Comparison of ENCODE assay signal across 29 cellular contexts in genomic region chr4:26996745-26997144, GRCh38.
"Had no signal": no experiment of that assay in that cellular context is flagged by ENCODE, and none has a peak within 500 bp of the region (broad histone marks: within the 10 kb centered on the region; RNA-seq: fewer than 3 reads in every experiment).

No MANE protein-coding gene starts in this region.

- H3K27ac Mint-ChIP-seq: activated CD4-positive, alpha-beta T cell treated with anti-CD3 and anti-CD28 coated beads, Interleukin-2, amount 10 ng/mL, durations not matched to agents 24 days and 14 days; activated CD8-positive, alpha-beta T cell treated with anti-CD3 and anti-CD28 coated beads for 36 hours; activated T-helper 1 cell treated with anti-CD3 and anti-CD28 coated beads, Interleukin-12 subunit alpha, Interleukin-12 subunit beta, Interleukin-2, Interleukin-4 antibody, amounts not matched to agents 30 ng/mL and 10 ng/mL and 1 ng/mL, durations not matched to agents 14 hours and 24 hours and 36 hours; T-helper 2 cell treated with Interferon-gamma antibody and Interleukin-4, amounts not matched to agents 5 μg/mL and 100 μg/mL, for 36 hours had no signal

- H3K4me3 Mint-ChIP-seq: activated CD4-positive, alpha-beta T cell treated with anti-CD3 and anti-CD28 coated beads, Interleukin-2, amount 10 ng/mL, durations not matched to agents 24 days and 14 days; activated CD8-positive, alpha-beta T cell treated with anti-CD3 and anti-CD28 coated beads for 36 hours; activated naive CD4-positive, alpha-beta T cell treated with anti-CD3 and anti-CD28 coated beads, Interleukin-2, amount 50 U/mL, for 24 hours; activated T-helper 1 cell treated with anti-CD3 and anti-CD28 coated beads, Interleukin-12 subunit alpha, Interleukin-12 subunit beta, Interleukin-2, Interleukin-4 antibody, amounts not matched to agents 30 ng/mL and 10 ng/mL and 1 ng/mL, durations not matched to agents 14 hours and 24 hours and 36 hours; brain; T-cell; T-helper 2 cell treated with Interferon-gamma antibody and Interleukin-4, amounts not matched to agents 5 μg/mL and 100 μg/mL, for 36 hours had no signal

- H3K9me3 Mint-ChIP-seq: activated CD4-positive, alpha-beta T cell treated with anti-CD3 and anti-CD28 coated beads, Interleukin-2, amount 10 ng/mL, durations not matched to agents 24 days and 14 days; activated CD8-positive, alpha-beta T cell treated with anti-CD3 and anti-CD28 coated beads for 36 hours; activated naive CD4-positive, alpha-beta T cell treated with anti-CD3 and anti-CD28 coated beads, Interleukin-2, amount 50 U/mL, for 24 hours; activated T-helper 1 cell treated with anti-CD3 and anti-CD28 coated beads, Interleukin-12 subunit alpha, Interleukin-12 subunit beta, Interleukin-2, Interleukin-4 antibody, amounts not matched to agents 30 ng/mL and 10 ng/mL and 1 ng/mL, durations not matched to agents 14 hours and 24 hours and 36 hours; brain; T-cell; T-helper 2 cell treated with Interferon-gamma antibody and Interleukin-4, amounts not matched to agents 5 μg/mL and 100 μg/mL, for 36 hours had no signal

- H3K27me3 ChIP-seq: MG63, SJCRH30 had no signal

- H3K36me3 ChIP-seq: MG63, SJCRH30 had no signal

- H3K27me3 Mint-ChIP-seq: activated CD4-positive, alpha-beta T cell treated with anti-CD3 and anti-CD28 coated beads, Interleukin-2, amount 10 ng/mL, durations not matched to agents 24 days and 14 days; activated CD8-positive, alpha-beta T cell treated with anti-CD3 and anti-CD28 coated beads for 36 hours; activated naive CD4-positive, alpha-beta T cell treated with anti-CD3 and anti-CD28 coated beads, Interleukin-2, amount 50 U/mL, for 24 hours; brain; T-cell had no signal

- H3K4me3 ChIP-seq: MG63, SJCRH30, SK-N-MC had no signal

- H3K9me3 ChIP-seq: MG63, SJCRH30 had no signal

- FAIRE-seq: bronchial epithelial cell had no signal

- DNase-seq: activated CD4-positive, alpha-beta T cell treated with anti-CD3 and anti-CD28 coated beads, Interleukin-2, amount 10 ng/mL, durations not matched to agents 24 days and 14 days; activated CD4-positive, alpha-beta T cell treated with anti-CD3 and anti-CD28 coated beads, Interleukin-2, amount 50 U/mL, for 4 hours; activated CD8-positive, alpha-beta memory T cell treated with anti-CD3 and anti-CD28 coated beads, Interleukin-2, amount 50 U/mL, for 4 hours; activated CD8-positive, alpha-beta T cell treated with anti-CD3 and anti-CD28 coated beads for 36 hours; activated effector memory CD4-positive, alpha-beta T cell treated with Interleukin-2 at 50 U/mL for 16 hours; anterior cingulate cortex; caudate nucleus; cerebellar nuclear complex; Kasumi-1; KBM-7; MG63; NCI-H1048; NCI-H1105 treated with DMSO at 0.1 percent for 48 hours; NCI-H1436; NCI-H1694; NCI-H1930; NCI-H2081 treated with DMSO at 0.1 percent for 48 hours; NCI-H226; NCI-H524 treated with DMSO at 0.1 percent for 48 hours; SHP77; SJCRH30; T-cell had no signal

- H3K27ac ChIP-seq: SJCRH30, SK-N-MC had no signal

- ATAC-seq: activated CD8-positive, alpha-beta T cell treated with anti-CD3 and anti-CD28 coated beads for 36 hours; Panc1; T-cell had no signal
